14 cellular contexts compared by ENCODE assay signal in genomic region chr1:38685373-38685772, GRCh38.
DNase-seq lines count a peak whose midpoint lies in the region; FAIRE-seq and TF ChIP-seq lines count a peak whose summit lies in the region.
"Had no signal": no experiment of that assay in that cellular context is flagged by ENCODE, and none has a peak within 500 bp of the region (broad histone marks: within the 10 kb centered on the region; RNA-seq: fewer than 3 reads in every experiment).

No MANE protein-coding gene starts in this region.

- H3K9me3 ChIP-seq in esophagus muscularis mucosa (no peaks in the 10 kb centered on the region), neural cell (ENCODE audit: low read length) (no peaks in the 10 kb centered on the region)
- H3K9me3 ChIP-seq: BLaER1 treated with 17β-estradiol and CSF1 and Interleukin-3, amounts not matched to agents 10 nM and 100 nM had no signal

- FAIRE-seq in GM12891 (lab: Jason Lieb, UNC) = no peak
- FAIRE-seq: GM18507 had no signal

- H3K27me3 ChIP-seq in esophagus muscularis mucosa = peaks cover 0 to 39% (median 0%) of the 10 kb centered on the region in 4 donors
- no peaks in the 10 kb centered on the region for H3K27me3 ChIP-seq in neural cell (ENCODE audit: insufficient read depth, low read depth, low read length)
- H3K27me3 ChIP-seq: BLaER1 treated with 17β-estradiol and CSF1 and Interleukin-3, amounts not matched to agents 10 nM and 100 nM had no signal

- TF ChIP-seq RAD21 in neural cell (conservative IDR thresholded peaks at IDR 0.05) = no peak

- WGBS in esophagus muscularis mucosa = 70% methylated on average over 6 of the region's 6 CpGs

- DNase-seq in NCI-H1694 (lab: John Stamatoyannopoulos, UW) (peak; percentile 34), NCI-H2227 (lab: John Stamatoyannopoulos, UW; ENCODE audit: unreplicated experiment) (peak; percentile 37), esophagus muscularis mucosa (ENCODE audit: extremely low spot score) (peak; percentile 81), caudate nucleus (lab: John Stamatoyannopoulos, UW) (no peak), GM12891 (ENCODE audit: insufficient read length, low spot score) (no peak)
- DNase-seq in stimulated activated CD4-positive, alpha-beta T cell treated with anti-CD3 and anti-CD28 coated beads, Interleukin-1b, Interleukin-23, amount 100 ng/mL, for 48 hours = no peak
- no peak for DNase-seq in activated T-cell treated with anti-CD3 and anti-CD28 coated beads, Interleukin-2, amount 50 U/mL, for 48 hours
- DNase-seq: ACHN; CD4-positive, CD25-positive, alpha-beta regulatory T cell; GOT3; H9 had no signal

- TF ChIP-seq CTCF in esophagus muscularis mucosa (IDR thresholded peaks at IDR 0.05) (no peak), neural cell (IDR thresholded peaks at IDR 0.05; ENCODE audit: poor library complexity, severe bottlenecking) (no peak)

- intact Hi-C loops in esophagus muscularis mucosa (cut with DNase I) = no loop called here

- H3K27ac ChIP-seq in esophagus muscularis mucosa (replicated peaks in 1 of 4) (no peak overlapping the region), neural cell (ENCODE audit: low read length) (peak overlapping the region; percentile 47), caudate nucleus (ENCODE audit: low read depth, low read length) (no peak overlapping the region)
- H3K27ac ChIP-seq: BLaER1 treated with 17β-estradiol and CSF1 and Interleukin-3, amounts not matched to agents 10 nM and 100 nM had no signal

- TF ChIP-seq POLR2A in esophagus muscularis mucosa (IDR thresholded peaks at IDR 0.05; ENCODE audit: low read depth) = no peak
- no peak for TF ChIP-seq POLR2A in GM12891 (IDR thresholded peaks at IDR 0.05; ENCODE audit: low read depth, low read length)

- H2AFZ ChIP-seq in neural cell (ENCODE audit: low read depth, low read length) = no peak overlapping the region

- no peak overlapping the region for H3K9ac ChIP-seq in neural cell (ENCODE audit: low read length)
- H3K9ac ChIP-seq: BLaER1 treated with 17β-estradiol and CSF1 and Interleukin-3, amounts not matched to agents 10 nM and 100 nM had no signal

- no peaks in the 10 kb centered on the region for H3K79me2 ChIP-seq in neural cell (replicated peaks; ENCODE audit: insufficient read depth, low read length)

- no peaks in the 10 kb centered on the region for H3F3A ChIP-seq in neural cell (ENCODE audit: insufficient read depth, low read length, poor library complexity, severe bottlenecking)

- no peak overlapping the region for H3K4me2 ChIP-seq in neural cell (ENCODE audit: low read length)
- H3K4me2 ChIP-seq: BLaER1 treated with 17β-estradiol and CSF1 and Interleukin-3, amounts not matched to agents 10 nM and 100 nM had no signal

- no peaks in the 10 kb centered on the region for H3K36me3 ChIP-seq in esophagus muscularis mucosa
- no peaks in the 10 kb centered on the region for H3K36me3 ChIP-seq in neural cell (ENCODE audit: insufficient read depth, low read length)
- H3K36me3 ChIP-seq: BLaER1 treated with 17β-estradiol and CSF1 and Interleukin-3, amounts not matched to agents 10 nM and 100 nM had no signal

- H3K4me3 ChIP-seq in esophagus muscularis mucosa (no peak overlapping the region), neural cell (ENCODE audit: low read length) (no peak overlapping the region)
- H3K4me3 ChIP-seq: BLaER1 treated with 17β-estradiol and CSF1 and Interleukin-3, amounts not matched to agents 10 nM and 100 nM had no signal

- H4K20me1 ChIP-seq in neural cell (ENCODE audit: insufficient read depth) = no peaks in the 10 kb centered on the region
- H4K20me1 ChIP-seq: BLaER1 treated with 17β-estradiol and CSF1 and Interleukin-3, amounts not matched to agents 10 nM and 100 nM had no signal

- TF ChIP-seq EP300 in esophagus muscularis mucosa (IDR thresholded peaks at IDR 0.05) = no peak
- TF ChIP-seq EP300 in neural cell (conservative IDR thresholded peaks at IDR 0.05; ENCODE audit: poor library complexity, severe bottlenecking) = no peak

- H3K9me2 ChIP-seq in neural cell (ENCODE audit: insufficient read depth, low read length) = no peaks in the 10 kb centered on the region

- H3K4me1 ChIP-seq in esophagus muscularis mucosa = no peaks in the 10 kb centered on the region
- H3K4me1 ChIP-seq: BLaER1 treated with 17β-estradiol and CSF1 and Interleukin-3, amounts not matched to agents 10 nM and 100 nM had no signal

TF ChIP-seq in neural cell, 6 proteins besides CTCF, POLR2A, EP300 and RAD21:
- TF ChIP-seq EZH2 (IDR thresholded peaks at IDR 0.05; ENCODE audit: borderline replicate concordance, insufficient read depth, low read length, poor library complexity, severe bottlenecking) (no peak), SMC3 (conservative IDR thresholded peaks at IDR 0.05; ENCODE audit: poor library complexity) (no peak), MXI1 (conservative IDR thresholded peaks at IDR 0.05; ENCODE audit: poor library complexity, severe bottlenecking) (no peak), REST (IDR thresholded peaks at IDR 0.05; ENCODE audit: borderline replicate concordance) (no peak), POLR2AphosphoS5 (IDR thresholded peaks at IDR 0.05) (no peak), TAF1 (IDR thresholded peaks at IDR 0.05; ENCODE audit: low read depth) (no peak)

TF ChIP-seq in GM12891, 5 proteins besides CTCF, POLR2A, EP300 and RAD21:
- no peak for TF ChIP-seq POU2F2 (IDR thresholded peaks at IDR 0.05; ENCODE audit: low read depth, low read length)
- TF ChIP-seq POLR2AphosphoS5 (IDR thresholded peaks at IDR 0.05; ENCODE audit: low read depth, low read length) = no peak
- TF ChIP-seq SPI1 (IDR thresholded peaks at IDR 0.05; ENCODE audit: low read depth, low read length) = no peak
- TF ChIP-seq TAF1 (IDR thresholded peaks at IDR 0.05; ENCODE audit: low read depth, low read length) = no peak
- TF ChIP-seq PAX5 (IDR thresholded peaks at IDR 0.05; ENCODE audit: insufficient read depth, low read length, severe bottlenecking) = no peak

Comparison
In these comparisons a context has a peak if more than half of its experiments do, and no peak if none do; other contexts are left out.
1. DNase-seq: peak in NCI-H1694 (single experiment), NCI-H2227 (single experiment) and esophagus muscularis mucosa (single experiment); none in stimulated activated CD4-positive, alpha-beta T cell treated with anti-CD3 and anti-CD28 coated beads, Interleukin-1b, Interleukin-23, amount 100 ng/mL, for 48 hours (single experiment), caudate nucleus (0 of 61), GM12891 (single experiment) and activated T-cell treated with anti-CD3 and anti-CD28 coated beads, Interleukin-2, amount 50 U/mL, for 48 hours (0 of 2).